Comparison of ENCODE assay signal across 1 cellular context in the genomic region with DNA sequence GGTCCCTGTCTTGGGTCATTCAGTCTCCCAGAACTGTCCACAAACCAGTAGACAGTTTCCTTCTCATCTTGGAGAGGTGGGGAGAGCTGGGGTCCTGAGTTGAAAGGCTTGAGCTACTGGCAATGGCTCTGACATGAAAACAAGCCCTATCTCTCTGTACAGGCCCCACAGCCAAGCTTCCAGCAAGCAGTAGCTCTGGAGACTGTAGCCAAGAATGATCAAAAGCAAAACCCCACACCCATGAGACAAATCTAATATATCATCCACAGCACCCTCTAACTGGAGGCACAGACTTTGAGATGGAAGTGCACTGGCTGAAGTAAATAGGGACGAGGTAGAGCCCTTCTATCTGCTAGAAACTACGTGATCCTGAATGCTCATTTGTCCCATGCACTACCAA.
TF ChIP-seq lines count a peak whose summit lies in the region.

No MANE protein-coding gene starts in this region.

TF ChIP-seq in SK-N-SH, 30 proteins besides CTCF, POLR2A, EP300 and RAD21 (continued from another document):
- TF ChIP-seq, protein P1, sequence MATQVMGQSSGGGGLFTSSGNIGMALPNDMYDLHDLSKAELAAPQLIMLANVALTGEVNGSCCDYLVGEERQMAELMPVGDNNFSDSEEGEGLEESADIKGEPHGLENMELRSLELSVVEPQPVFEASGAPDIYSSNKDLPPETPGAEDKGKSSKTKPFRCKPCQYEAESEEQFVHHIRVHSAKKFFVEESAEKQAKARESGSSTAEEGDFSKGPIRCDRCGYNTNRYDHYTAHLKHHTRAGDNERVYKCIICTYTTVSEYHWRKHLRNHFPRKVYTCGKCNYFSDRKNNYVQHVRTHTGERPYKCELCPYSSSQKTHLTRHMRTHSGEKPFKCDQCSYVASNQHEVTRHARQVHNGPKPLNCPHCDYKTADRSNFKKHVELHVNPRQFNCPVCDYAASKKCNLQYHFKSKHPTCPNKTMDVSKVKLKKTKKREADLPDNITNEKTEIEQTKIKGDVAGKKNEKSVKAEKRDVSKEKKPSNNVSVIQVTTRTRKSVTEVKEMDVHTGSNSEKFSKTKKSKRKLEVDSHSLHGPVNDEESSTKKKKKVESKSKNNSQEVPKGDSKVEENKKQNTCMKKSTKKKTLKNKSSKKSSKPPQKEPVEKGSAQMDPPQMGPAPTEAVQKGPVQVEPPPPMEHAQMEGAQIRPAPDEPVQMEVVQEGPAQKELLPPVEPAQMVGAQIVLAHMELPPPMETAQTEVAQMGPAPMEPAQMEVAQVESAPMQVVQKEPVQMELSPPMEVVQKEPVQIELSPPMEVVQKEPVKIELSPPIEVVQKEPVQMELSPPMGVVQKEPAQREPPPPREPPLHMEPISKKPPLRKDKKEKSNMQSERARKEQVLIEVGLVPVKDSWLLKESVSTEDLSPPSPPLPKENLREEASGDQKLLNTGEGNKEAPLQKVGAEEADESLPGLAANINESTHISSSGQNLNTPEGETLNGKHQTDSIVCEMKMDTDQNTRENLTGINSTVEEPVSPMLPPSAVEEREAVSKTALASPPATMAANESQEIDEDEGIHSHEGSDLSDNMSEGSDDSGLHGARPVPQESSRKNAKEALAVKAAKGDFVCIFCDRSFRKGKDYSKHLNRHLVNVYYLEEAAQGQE (IDR thresholded peaks at IDR 0.05; ENCODE audit: low read depth, low read length): no peak
- TF ChIP-seq FOXM1 (IDR thresholded peaks at IDR 0.05; ENCODE audit: low read depth) (no peak), NRF1 (IDR thresholded peaks at IDR 0.05; ENCODE audit: low read depth, low read length) (no peak), MXI1 (IDR thresholded peaks at IDR 0.05; ENCODE audit: low read depth, low read length) (no peak), SMC3 (IDR thresholded peaks at IDR 0.05; ENCODE audit: low read depth, low read length) (no peak), GABPA (IDR thresholded peaks at IDR 0.05; ENCODE audit: low read depth) (no peak), TEAD4 (IDR thresholded peaks at IDR 0.05; ENCODE audit: borderline replicate concordance, insufficient read depth) (no peak), FOXJ3 (CRISPR knock-in tag; IDR thresholded peaks at IDR 0.05) (no peak), EZH2phosphoT487 (IDR thresholded peaks at IDR 0.05; ENCODE audit: borderline replicate concordance, low read depth) (no peak), MEF2A (IDR thresholded peaks at IDR 0.05; ENCODE audit: borderline replicate concordance, low read depth) (no peak), CHD2 (IDR thresholded peaks at IDR 0.05; ENCODE audit: low read length, partially characterized antibody) (no peak), SIN3A (IDR thresholded peaks at IDR 0.05; ENCODE audit: borderline replicate concordance, low read depth, low read length) (no peak), RFX5 (IDR thresholded peaks at IDR 0.05; ENCODE audit: low read length) (no peak), YY1 (IDR thresholded peaks at IDR 0.05; ENCODE audit: low read depth) (no peak)
- TF ChIP-seq, protein P2, sequence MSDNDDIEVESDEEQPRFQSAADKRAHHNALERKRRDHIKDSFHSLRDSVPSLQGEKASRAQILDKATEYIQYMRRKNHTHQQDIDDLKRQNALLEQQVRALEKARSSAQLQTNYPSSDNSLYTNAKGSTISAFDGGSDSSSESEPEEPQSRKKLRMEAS (IDR thresholded peaks at IDR 0.05; ENCODE audit: low read depth): no peak
- TF ChIP-seq, protein P3, sequence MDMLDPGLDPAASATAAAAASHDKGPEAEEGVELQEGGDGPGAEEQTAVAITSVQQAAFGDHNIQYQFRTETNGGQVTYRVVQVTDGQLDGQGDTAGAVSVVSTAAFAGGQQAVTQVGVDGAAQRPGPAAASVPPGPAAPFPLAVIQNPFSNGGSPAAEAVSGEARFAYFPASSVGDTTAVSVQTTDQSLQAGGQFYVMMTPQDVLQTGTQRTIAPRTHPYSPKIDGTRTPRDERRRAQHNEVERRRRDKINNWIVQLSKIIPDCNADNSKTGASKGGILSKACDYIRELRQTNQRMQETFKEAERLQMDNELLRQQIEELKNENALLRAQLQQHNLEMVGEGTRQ (IDR thresholded peaks at IDR 0.05; ENCODE audit: borderline replicate concordance, low read depth, low read length): no peak
